In genomic region chr6:33271608-33272357, GRCh38 we compare ENCODE assay signal across 8 cellular contexts. TPM values are rescaled to one million over a fixed set of nuclear protein-coding genes. Genes with fewer than 3 reads are reported as not detected.
A peak's percentile ranks its signal among the peaks of the same experiment; 100 is the strongest.
DNase-seq lines count a peak whose midpoint lies in the region; ATAC-seq and TF ChIP-seq lines count a peak whose summit lies in the region.

RPS18 (plus strand) TSS chr6:33272075; CDS start chr6:33272120, 45 bp downstream.
A gene with protein sequence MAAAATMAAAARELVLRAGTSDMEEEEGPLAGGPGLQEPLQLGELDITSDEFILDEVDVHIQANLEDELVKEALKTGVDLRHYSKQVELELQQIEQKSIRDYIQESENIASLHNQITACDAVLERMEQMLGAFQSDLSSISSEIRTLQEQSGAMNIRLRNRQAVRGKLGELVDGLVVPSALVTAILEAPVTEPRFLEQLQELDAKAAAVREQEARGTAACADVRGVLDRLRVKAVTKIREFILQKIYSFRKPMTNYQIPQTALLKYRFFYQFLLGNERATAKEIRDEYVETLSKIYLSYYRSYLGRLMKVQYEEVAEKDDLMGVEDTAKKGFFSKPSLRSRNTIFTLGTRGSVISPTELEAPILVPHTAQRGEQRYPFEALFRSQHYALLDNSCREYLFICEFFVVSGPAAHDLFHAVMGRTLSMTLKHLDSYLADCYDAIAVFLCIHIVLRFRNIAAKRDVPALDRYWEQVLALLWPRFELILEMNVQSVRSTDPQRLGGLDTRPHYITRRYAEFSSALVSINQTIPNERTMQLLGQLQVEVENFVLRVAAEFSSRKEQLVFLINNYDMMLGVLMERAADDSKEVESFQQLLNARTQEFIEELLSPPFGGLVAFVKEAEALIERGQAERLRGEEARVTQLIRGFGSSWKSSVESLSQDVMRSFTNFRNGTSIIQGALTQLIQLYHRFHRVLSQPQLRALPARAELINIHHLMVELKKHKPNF (minus strand): TSS chr6:33271876. CDS start chr6:33271675, 201 bp downstream.

- H3K36me3 ChIP-seq in PC-9 (ENCODE audit: low read depth) = peaks cover 44% of the 10 kb centered on the region
- peaks cover 20% of the 10 kb centered on the region for H3K36me3 ChIP-seq in mucosa of stomach (ENCODE audit: control insufficient read depth, insufficient read depth, low read length)

- peak within 1 kb of the TSS; percentile 94 for H2AFZ ChIP-seq in PC-9

- H3K4me2 ChIP-seq in PC-9 = peak within 1 kb of the TSS; percentile 96

- BruUV-seq in PC-9 (replicated peaks; lab: Mats Ljungman, UMichigan) = no TSS peak

- no peak for TF ChIP-seq CTCF in PC-9 (conservative IDR thresholded peaks at IDR 0.05)

- POLR2A ChIA-PET in PC-9 (lab: Charles Lee; ENCODE audit: unreplicated experiment) = interaction anchor here (0.6 to 1.0 kb wide), 7 partner anchors 17 to 300 kb away, joined by 3 to 13 read pairs (median 5); partner anchors contain the start of genes PFDN6, WDR46 and ZBTB22

- peaks cover 48% of the 10 kb centered on the region for H3F3A ChIP-seq in PC-9 (ENCODE audit: insufficient read depth, low read depth)

- no peaks in the 10 kb centered on the region for H3K9me3 ChIP-seq in PC-9 (ENCODE audit: insufficient read depth, low read depth)
- no peaks in the 10 kb centered on the region for H3K9me3 ChIP-seq in mucosa of stomach (ENCODE audit: control insufficient read depth, low read length)

- H3K4me1 ChIP-seq in PC-9 (replicated peaks; ENCODE audit: insufficient read depth) = peaks cover 39% of the 10 kb centered on the region
- H3K4me1 ChIP-seq in mucosa of stomach (ENCODE audit: control insufficient read depth, insufficient read depth, low read length) = peaks cover 42% of the 10 kb centered on the region

- H3K27me3 ChIP-seq in PC-9 (ENCODE audit: insufficient read depth, low read depth) = no peaks in the 10 kb centered on the region
- no peaks in the 10 kb centered on the region for H3K27me3 ChIP-seq in mucosa of stomach (ENCODE audit: control insufficient read depth, insufficient read depth, low read length)

- H3K79me2 ChIP-seq in PC-9 (ENCODE audit: low read depth) = peaks cover 56% of the 10 kb centered on the region

- H3K9ac ChIP-seq in mucosa of stomach (ENCODE audit: low read length) = peak within 1 kb of the TSS; percentile 99

- peak; percentile 98 for TF ChIP-seq POLR2A in erythroblast (IDR thresholded peaks at IDR 0.05; ENCODE audit: low read length)

- CTCF ChIA-PET in PC-9 (lab: Charles Lee) = no interaction called here

- peak; percentile 70 for ATAC-seq in GM21619 (IDR thresholded peaks at IDR 0.05; ENCODE audit: unreplicated experiment)

- DNase-seq in DMS153 (lab: John Stamatoyannopoulos, UW) (peak; percentile 97), PC-9 (peak; percentile 88 to 94), erythroblast (lab: John Stamatoyannopoulos, UW) (peak; percentile 99 to 100)
- DNase-seq in Jurkat, Clone E6-1 (ENCODE audit: low read depth, low spot score) = peak; percentile 100
- peak; percentile 89 for DNase-seq in activated T-cell treated with anti-CD3 and anti-CD28 coated beads, Interleukin-2, amount 50 U/mL, for 1 hour
- peak; percentile 74 to 82 for DNase-seq in stimulated activated CD8-positive, alpha-beta memory T cell treated with anti-CD3 and anti-CD28 coated beads, Interleukin-7, amount 100 ng/mL, for 1 hour (ENCODE audit: low read depth in 2 of 2)

- no peaks in the 10 kb centered on the region for H3K9me2 ChIP-seq in PC-9 (ENCODE audit: insufficient read depth)

- peak within 1 kb of the TSS; percentile 81 for H3K4me3 ChIP-seq in Jurkat, Clone E6-1 (ENCODE audit: low read length)
- peak within 1 kb of the TSS; percentile 70 for H3K4me3 ChIP-seq in PC-9
- peak within 1 kb of the TSS; percentile 97 for H3K4me3 ChIP-seq in mucosa of stomach (ENCODE audit: low read length)

- intact Hi-C loops in PC-9 (cut with micrococcal nuclease; ENCODE audit: unreplicated experiment) = loop anchor here (10.0 kb wide), 1 partner anchor 67 kb away; the partner anchor contains the start of genes HSD17B8, RING1, RXRB and SLC39A7

- peak within 1 kb of the TSS; percentile 79 for H3K27ac ChIP-seq in PC-9

- peaks cover 36% of the 10 kb centered on the region for H4K20me1 ChIP-seq in PC-9 (ENCODE audit: insufficient read depth)

RNA-seq across cellular contexts. Expression of gene RPS18, which starts in this region (rescaled TPM):
- 4,737 TPM for polyA plus RNA-seq in Jurkat, Clone E6-1 (2012; ENCODE audit: insufficient read depth, insufficient read length)
- total RNA-seq in PC-9 (2021) = 2,057 and 2,442 TPM in 2 replicates

RNA-seq across cellular contexts. Expression of the second gene that starts in this region (rescaled TPM):
- polyA plus RNA-seq in Jurkat, Clone E6-1 (2012; ENCODE audit: insufficient read depth, insufficient read length) = 71.1 TPM
- total RNA-seq in PC-9 (2021) = 46.2 and 48.3 TPM in 2 replicates

Comparison
In these comparisons a context has a peak if more than half of its experiments do, and no peak if none do; other contexts are left out.
1. Peak in every context shown above with its lines: DNase-seq, ATAC-seq, H3K4me3 ChIP-seq and H3K27ac ChIP-seq.